ENCODE assay signal across 13 cellular contexts in the genomic region with DNA sequence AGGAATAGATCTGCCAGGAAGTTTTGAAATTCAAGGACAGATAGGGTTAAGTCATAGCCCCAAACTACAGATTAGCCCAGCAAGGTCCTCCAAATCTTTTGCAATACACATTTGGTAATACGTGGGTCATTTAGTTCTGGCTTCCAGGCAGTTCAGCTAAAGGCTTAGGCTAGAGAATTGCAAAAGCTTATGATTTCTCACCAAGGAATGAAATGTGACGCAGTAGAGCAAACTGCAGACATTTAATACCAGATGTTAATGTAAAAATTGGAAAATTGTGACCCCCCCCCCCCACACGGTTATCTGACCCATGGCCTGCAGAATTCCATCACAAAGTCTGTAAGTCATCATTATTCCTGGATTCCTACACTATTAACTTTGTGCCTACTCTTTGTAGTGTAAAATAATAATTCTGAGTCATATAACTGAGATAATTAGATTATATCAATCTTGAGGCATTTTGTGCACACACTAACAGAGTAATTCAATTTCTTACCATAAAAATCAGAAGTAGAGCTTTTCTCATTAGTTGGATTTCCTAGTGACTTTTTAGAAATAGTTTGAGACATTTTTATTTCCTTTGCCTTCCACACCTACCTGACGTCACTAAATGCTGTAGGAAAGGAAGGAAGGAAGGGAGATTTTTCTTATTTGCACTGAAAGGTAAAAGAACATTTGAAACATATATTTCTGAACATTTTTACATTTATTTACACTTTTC.
DNase-seq lines count a peak whose midpoint lies in the region; ATAC-seq, FAIRE-seq and TF ChIP-seq lines count a peak whose summit lies in the region.
"Had no signal": no experiment of that assay in that cellular context is flagged by ENCODE, and none has a peak within 500 bp of the region (broad histone marks: within the 10 kb centered on the region; RNA-seq: fewer than 3 reads in every experiment).

No MANE protein-coding gene starts in this region.

- DNase-seq in AML-193 (lab: John Stamatoyannopoulos, UW), result peak; percentile 48 to 63
- peak; percentile 1 for DNase-seq in SIG-M5 (lab: John Stamatoyannopoulos, UW)
- DNase-seq in fibroblast of villous mesenchyme (ENCODE audit: low read depth), result peak; percentile 99
- DNase-seq in trophoblast cell, result peak; percentile 85 to 97
- no peak for DNase-seq in naive thymus-derived CD8-positive, alpha-beta T cell
- DNase-seq in NOMO-1 treated with dmso at 0.1 percent for 144 hours (lab: John Stamatoyannopoulos, UW; ENCODE audit: unreplicated experiment), result no peak
- no peak for DNase-seq in GM12891 (ENCODE audit: insufficient read length, low spot score)
- DNase-seq: CD4-positive, alpha-beta T cell; head of caudate nucleus; naive B cell had no signal

- no peak overlapping the region for H3K4me2 ChIP-seq in trophoblast cell (ENCODE audit: low read length)

- WGBS in trophoblast cell (ENCODE audit: extremely low coverage, insufficient coverage, insufficient read length), result no CpG with 5 or more reads among the region's 4 CpGs

- no peak overlapping the region for H3K18ac ChIP-seq in trophoblast cell (ENCODE audit: low read length)

- H4K8ac ChIP-seq in trophoblast cell (ENCODE audit: low read depth, low read length), result no peak overlapping the region

- H3K4me1 Mint-ChIP-seq in naive thymus-derived CD8-positive, alpha-beta T cell, result no peaks in the 10 kb centered on the region
- H3K4me1 Mint-ChIP-seq: brain, naive B cell had no signal

- H3K4ac ChIP-seq in trophoblast cell (ENCODE audit: low read depth, low read length), result no peak overlapping the region

- no peak for FAIRE-seq in GM12891 (lab: Jason Lieb, UNC)
- FAIRE-seq: GM12878 had no signal

- H2BK12ac ChIP-seq in trophoblast cell (ENCODE audit: low read length), result no peak overlapping the region

- H3K27ac ChIP-seq in trophoblast cell (ENCODE audit: low read depth, low read length), result no peak overlapping the region

- H3K27me3 ChIP-seq in trophoblast cell (ENCODE audit: insufficient read depth, low read length), result no peaks in the 10 kb centered on the region

- H2BK120ac ChIP-seq in trophoblast cell (ENCODE audit: insufficient read depth, low read length, poor library complexity), result no peak overlapping the region

- no peak overlapping the region for H2BK5ac ChIP-seq in trophoblast cell (ENCODE audit: low read depth, low read length, poor library complexity)

- H4K91ac ChIP-seq in trophoblast cell (ENCODE audit: low read depth, low read length), result no peak overlapping the region

- no peak overlapping the region for H3K23ac ChIP-seq in trophoblast cell (ENCODE audit: low read length)

- peaks cover 0 to 5% (median 0%) of the 10 kb centered on the region in 9 donors for H3K9me3 Mint-ChIP-seq in naive thymus-derived CD8-positive, alpha-beta T cell
- H3K9me3 Mint-ChIP-seq: CD4-positive, alpha-beta T cell had no signal

- H3K36me3 Mint-ChIP-seq in naive thymus-derived CD8-positive, alpha-beta T cell, result no peaks in the 10 kb centered on the region
- H3K36me3 Mint-ChIP-seq: brain had no signal

- H3K9me3 ChIP-seq in trophoblast cell (ENCODE audit: insufficient read depth, low read depth, low read length), result no peaks in the 10 kb centered on the region

- no peak for ATAC-seq in naive thymus-derived CD8-positive, alpha-beta T cell
- ATAC-seq in HG03469 (IDR thresholded peaks at IDR 0.05; ENCODE audit: unreplicated experiment), result no peak
- ATAC-seq: GM12878 had no signal

- no peaks in the 10 kb centered on the region for H3K4me1 ChIP-seq in trophoblast cell (ENCODE audit: control insufficient read depth in 1 of 2, insufficient read depth in 2 of 2, low read length in 2 of 2)

- H3K9ac ChIP-seq in trophoblast cell (ENCODE audit: low read length), result no peak overlapping the region

- peaks cover 0 to 4% (median 0%) of the 10 kb centered on the region in 5 donors for H3K27me3 Mint-ChIP-seq in naive thymus-derived CD8-positive, alpha-beta T cell
- H3K27me3 Mint-ChIP-seq: CD4-positive, alpha-beta T cell; naive B cell had no signal

- H3K36me3 ChIP-seq in trophoblast cell (ENCODE audit: control insufficient read depth in 1 of 2, insufficient read depth in 2 of 2, low read length in 2 of 2), result no peaks in the 10 kb centered on the region

- no peaks in the 10 kb centered on the region for H3K79me1 ChIP-seq in trophoblast cell (ENCODE audit: low read length)

- H3K4me3 Mint-ChIP-seq in naive thymus-derived CD8-positive, alpha-beta T cell, result no peak overlapping the region
- H3K4me3 Mint-ChIP-seq: brain; CD4-positive, alpha-beta T cell; naive B cell had no signal

- H4K12ac ChIP-seq in trophoblast cell (ENCODE audit: low read depth, low read length), result no peak overlapping the region

- TF ChIP-seq POLR2A in GM12891 (IDR thresholded peaks at IDR 0.05; ENCODE audit: low read depth, low read length), result no peak

- TF ChIP-seq CTCF in fibroblast of villous mesenchyme (IDR thresholded peaks at IDR 0.05; ENCODE audit: insufficient read depth, low read depth, low read length), result no peak

- POLR2A ChIA-PET in naive thymus-derived CD8-positive, alpha-beta T cell (lab: Charles Lee), result no interaction called here

- no peak overlapping the region for H2AK5ac ChIP-seq in trophoblast cell (ENCODE audit: low read length)

- no peak overlapping the region for H3K4me3 ChIP-seq in fibroblast of villous mesenchyme (ENCODE audit: low read depth, low read length)
- H3K4me3 ChIP-seq in trophoblast cell (ENCODE audit: low read depth, low read length), result no peak overlapping the region
- H3K4me3 ChIP-seq: GM12878 had no signal

- no peak overlapping the region for H3K27ac Mint-ChIP-seq in naive thymus-derived CD8-positive, alpha-beta T cell
- H3K27ac Mint-ChIP-seq: CD4-positive, alpha-beta T cell had no signal

- no peaks in the 10 kb centered on the region for H3K79me2 ChIP-seq in trophoblast cell (ENCODE audit: control insufficient read depth, insufficient read depth, low read length, poor library complexity)

- H2AFZ ChIP-seq in trophoblast cell (ENCODE audit: insufficient read depth, low read length, poor library complexity), result no peak overlapping the region

- H3K14ac ChIP-seq in trophoblast cell (ENCODE audit: low read length), result no peak overlapping the region

TF ChIP-seq in GM12891, 5 proteins besides CTCF, POLR2A, EP300 and RAD21:
- TF ChIP-seq POLR2AphosphoS5 (IDR thresholded peaks at IDR 0.05; ENCODE audit: low read depth, low read length), result no peak
- TF ChIP-seq PAX5 (IDR thresholded peaks at IDR 0.05; ENCODE audit: insufficient read depth, low read length, severe bottlenecking), result no peak
- TF ChIP-seq POU2F2 (IDR thresholded peaks at IDR 0.05; ENCODE audit: low read depth, low read length), result no peak
- TF ChIP-seq SPI1 (IDR thresholded peaks at IDR 0.05; ENCODE audit: low read depth, low read length), result no peak
- TF ChIP-seq TAF1 (IDR thresholded peaks at IDR 0.05; ENCODE audit: low read depth, low read length), result no peak

Comparison
In these comparisons a context has a peak if more than half of its experiments do, and no peak if none do; other contexts are left out.
1. DNase-seq: peak in AML-193 (2 of 2), SIG-M5 (single experiment), fibroblast of villous mesenchyme (single experiment) and trophoblast cell (2 of 2); none in naive thymus-derived CD8-positive, alpha-beta T cell (0 of 10), NOMO-1 treated with dmso at 0.1 percent for 144 hours (single experiment) and GM12891 (single experiment).